26 cellular contexts compared by ENCODE assay signal in genomic region chr3:118067439-118067838, GRCh38.
"Had no signal": no experiment of that assay in that cellular context is flagged by ENCODE, and none has a peak within 500 bp of the region (broad histone marks: within the 10 kb centered on the region; RNA-seq: fewer than 3 reads in every experiment).

No MANE protein-coding gene starts in this region.

- H3K27me3 Mint-ChIP-seq: dendritic cell treated with granulocyte-macrophage colony-stimulating factor and Interleukin-4, amounts not matched to agents 40 ng/mL and 50 ng/mL, for 4 days; effector memory CD8-positive, alpha-beta T cell had no signal

- H2AFZ ChIP-seq: hepatocyte had no signal

- H3K27ac ChIP-seq: coronary artery, dorsolateral prefrontal cortex, epithelial cell of prostate, esophagus muscularis mucosa, esophagus squamous epithelium, foreskin keratinocyte, gastrocnemius medialis, gastroesophageal sphincter, heart left ventricle, heart right ventricle, hepatocyte had no signal

- H3K4me3 Mint-ChIP-seq: dendritic cell treated with granulocyte-macrophage colony-stimulating factor and Interleukin-4, amounts not matched to agents 40 ng/mL and 50 ng/mL, for 4 days; effector memory CD8-positive, alpha-beta T cell; endodermal cell had no signal

- H3K4me1 Mint-ChIP-seq: endodermal cell had no signal

- H3K36me3 ChIP-seq: esophagus muscularis mucosa, esophagus squamous epithelium, gastrocnemius medialis, gastroesophageal sphincter, heart left ventricle, heart right ventricle had no signal

- DNase-seq: cortex of kidney; dermis blood vessel endothelial cell; dorsolateral prefrontal cortex; effector CD4-positive, alpha-beta T cell; effector CD8-positive, alpha-beta T cell; effector memory CD4-positive, alpha-beta T cell; effector memory CD8-positive, alpha-beta T cell; endodermal cell; erythroblast; esophagus squamous epithelium; foreskin fibroblast; foreskin keratinocyte; foreskin melanocyte; gastrocnemius medialis; glutamatergic neuron; head of caudate nucleus; heart left ventricle; heart right ventricle; hippocampal formation had no signal

- H3K27me3 ChIP-seq: dorsolateral prefrontal cortex, esophagus muscularis mucosa, esophagus squamous epithelium, foreskin keratinocyte, gastrocnemius medialis, gastroesophageal sphincter, heart left ventricle, heart right ventricle, hepatocyte had no signal

- H3K4me3 ChIP-seq: coronary artery, dorsolateral prefrontal cortex, esophagus muscularis mucosa, esophagus squamous epithelium, gastrocnemius medialis, gastroesophageal sphincter, heart left ventricle, heart right ventricle, hepatocyte had no signal

- ATAC-seq: effector memory CD8-positive, alpha-beta T cell; esophagus mucosa; foreskin keratinocyte; gastrocnemius medialis; gastroesophageal sphincter; heart left ventricle; heart right ventricle had no signal

- H3K79me2 ChIP-seq: hepatocyte had no signal

- H3K9me3 ChIP-seq: esophagus squamous epithelium, gastrocnemius medialis, gastroesophageal sphincter had no signal

- H3K27ac Mint-ChIP-seq: dendritic cell treated with granulocyte-macrophage colony-stimulating factor and Interleukin-4, amounts not matched to agents 40 ng/mL and 50 ng/mL, for 4 days; effector memory CD8-positive, alpha-beta T cell; endodermal cell had no signal

- H3K4me2 ChIP-seq: hepatocyte had no signal

- H3K4me1 ChIP-seq: esophagus muscularis mucosa, esophagus squamous epithelium, foreskin keratinocyte, gastrocnemius medialis, gastroesophageal sphincter, heart left ventricle, heart right ventricle had no signal
